ENCODE assay signal across 25 cellular contexts in genomic region chr19:28862238-28862637, GRCh38.
"Had no signal": no experiment of that assay in that cellular context is flagged by ENCODE, and none has a peak within 500 bp of the region (broad histone marks: within the 10 kb centered on the region; RNA-seq: fewer than 3 reads in every experiment).

No MANE protein-coding gene starts in this region.

- H3K4me3 ChIP-seq: body of pancreas, cardiac muscle cell, hepatocyte, right lobe of liver, thoracic aorta, upper lobe of left lung had no signal

- H3K27me3 Mint-ChIP-seq: activated naive CD4-positive, alpha-beta T cell treated with anti-CD3 and anti-CD28 coated beads, Interleukin-2, amount 50 U/mL, for 24 hours; memory B cell had no signal

- FAIRE-seq: small intestine, TTC549 had no signal

- H3K79me2 ChIP-seq: hepatocyte, parathyroid adenoma had no signal

- ATAC-seq: body of pancreas, right lobe of liver had no signal

- DNase-seq: activated CD4-positive, alpha-beta T cell treated with anti-CD3 and anti-CD28 coated beads for 1 hour; activated gamma-delta T cell treated with Interleukin-2 at 50 U/mL for 16 hours; activated T-cell treated with anti-CD3 and anti-CD28 coated beads, Interleukin-2, amount 50 U/mL, for 1 hour; anterior cingulate cortex; body of pancreas; cortex of kidney; endodermal cell; foreskin fibroblast; left cardiac atrium; right lobe of liver; small intestine; stimulated activated CD8-positive, alpha-beta memory T cell treated with anti-CD3 and anti-CD28 coated beads, Interleukin-4, amount 100 ng/mL, for 48 hours; stimulated activated naive CD4-positive, alpha-beta T cell; T-helper 1 cell; upper lobe of left lung; WERI-Rb-1 had no signal

- H3K4me2 ChIP-seq: hepatocyte had no signal

- H2AFZ ChIP-seq: hepatocyte, parathyroid adenoma had no signal

- H3K27ac ChIP-seq: body of pancreas, cardiac muscle cell, hepatocyte, neutrophil, parathyroid adenoma, right lobe of liver, thoracic aorta, upper lobe of left lung, WERI-Rb-1 had no signal

- H3K27me3 ChIP-seq: body of pancreas, cardiac muscle cell, hepatocyte, neutrophil, right lobe of liver, upper lobe of left lung had no signal

- H3K9ac ChIP-seq: parathyroid adenoma had no signal

- H3K4me3 Mint-ChIP-seq: activated naive CD4-positive, alpha-beta T cell treated with anti-CD3 and anti-CD28 coated beads, Interleukin-2, amount 50 U/mL, for 24 hours; endodermal cell; memory B cell; nephron had no signal

- H3K4me1 Mint-ChIP-seq: activated naive CD4-positive, alpha-beta T cell treated with anti-CD3 and anti-CD28 coated beads, Interleukin-2, amount 50 U/mL, for 24 hours; endodermal cell; memory B cell had no signal

- H3K9me3 ChIP-seq: body of pancreas, neutrophil, right lobe of liver, thoracic aorta, upper lobe of left lung had no signal

- H3K4me1 ChIP-seq: parathyroid adenoma, right lobe of liver had no signal

- H3K36me3 ChIP-seq: cardiac muscle cell, neutrophil, right lobe of liver, thoracic aorta, upper lobe of left lung, WERI-Rb-1 had no signal

- H3K27ac Mint-ChIP-seq: activated naive CD4-positive, alpha-beta T cell treated with anti-CD3 and anti-CD28 coated beads, Interleukin-2, amount 50 U/mL, for 24 hours; endodermal cell; memory B cell; nephron had no signal

- H3K9me3 Mint-ChIP-seq: activated naive CD4-positive, alpha-beta T cell treated with anti-CD3 and anti-CD28 coated beads, Interleukin-2, amount 50 U/mL, for 24 hours; endodermal cell; nephron had no signal

- H3K36me3 Mint-ChIP-seq: activated naive CD4-positive, alpha-beta T cell treated with anti-CD3 and anti-CD28 coated beads, Interleukin-2, amount 50 U/mL, for 24 hours; memory B cell had no signal
